Comparison of ENCODE assay signal across 1 cellular context in the genomic region with DNA sequence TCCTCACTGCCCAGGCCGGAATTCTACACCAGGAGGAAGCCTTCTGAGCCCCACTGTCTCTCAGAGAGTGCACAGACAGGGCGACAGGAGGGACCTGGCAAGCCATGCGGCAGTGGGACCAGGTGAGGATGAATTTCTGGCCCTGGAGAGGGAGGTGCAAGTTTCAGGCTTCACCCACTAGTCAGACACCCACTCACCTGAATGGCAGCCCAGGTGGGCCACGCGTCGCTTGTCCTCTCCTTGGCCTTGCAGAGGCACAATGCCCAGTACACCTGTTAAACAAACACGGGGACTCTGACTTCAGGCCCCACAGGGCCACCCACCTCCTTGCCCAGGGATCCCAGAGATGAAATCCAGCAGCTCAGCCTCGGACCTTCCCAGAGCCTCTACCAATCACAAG.
TF ChIP-seq lines count a peak whose summit lies in the region.

No MANE protein-coding gene starts in this region.

TF ChIP-seq in GM12878, 131 proteins besides CTCF, POLR2A, EP300 and RAD21:
- TF ChIP-seq NRF1 (conservative IDR thresholded peaks at IDR 0.05; ENCODE audit: low read depth, low read length) (no peak), NR2C1 (IDR thresholded peaks at IDR 0.05) (no peak)
